In genomic region chr4:108620101-108620932, GRCh38 we compare ENCODE assay signal across 1 cellular context.
A peak's percentile ranks its signal among the peaks of the same experiment; 100 is the strongest.
TF ChIP-seq lines count a peak whose summit lies in the region.

TSS of gene RPL34 (plus strand) at chr4:108620576. CDS start at chr4:108621960, 1,384 bp downstream.

TF ChIP-seq in K562, 482 proteins besides CTCF, POLR2A, EP300 and RAD21 (continued from another document and continues in another):
- TF ChIP-seq GATAD2A (IDR thresholded peaks at IDR 0.05) (no peak), SMARCA5 (IDR thresholded peaks at IDR 0.05) (no peak), TFAM (CRISPR knock-in tag; conservative IDR thresholded peaks at IDR 0.05) (no peak), BDP1 (IDR thresholded peaks at IDR 0.05; ENCODE audit: insufficient read depth, insufficient read length) (no peak), DACH1 (IDR thresholded peaks at IDR 0.05; ENCODE audit: partially characterized antibody) (no peak), NUFIP1 (IDR thresholded peaks at IDR 0.05; ENCODE audit: partially characterized antibody) (no peak), ZNF174 (CRISPR knock-in tag; IDR thresholded peaks at IDR 0.05) (no peak), LEF1 (IDR thresholded peaks at IDR 0.05) (peak; percentile 79), CHD1 (IDR thresholded peaks at IDR 0.05; ENCODE audit: low read length) (no peak), HOXB6 (CRISPR knock-in tag; IDR thresholded peaks at IDR 0.05; ENCODE audit: borderline replicate concordance) (no peak), ETV5 (CRISPR knock-in tag; IDR thresholded peaks at IDR 0.05; ENCODE audit: low read depth) (0 out of 2 replicates have a peak, but pooled peaks have one; percentile 22), KDM2B (CRISPR knock-in tag; IDR thresholded peaks at IDR 0.05) (no peak), TFAP4 (CRISPR knock-in tag; IDR thresholded peaks at IDR 0.05; ENCODE audit: borderline replicate concordance) (peak; percentile 33; the same call in 1 of the 2 replicates), TCF15 (CRISPR knock-in tag; IDR thresholded peaks at IDR 0.05) (no peak), ZNF668 (CRISPR knock-in tag; IDR thresholded peaks at IDR 0.05) (no peak), ZNF212 (CRISPR knock-in tag; IDR thresholded peaks at IDR 0.05) (no peak), ZNF696 (CRISPR knock-in tag; conservative IDR thresholded peaks at IDR 0.05) (no peak), ZNF644 (tag; IDR thresholded peaks at IDR 0.05; ENCODE audit: low read depth) (no peak), ATF6 (CRISPR knock-in tag; IDR thresholded peaks at IDR 0.05) (no peak), ZNF586 (CRISPR knock-in tag; conservative IDR thresholded peaks at IDR 0.05) (no peak), ARID1B (IDR thresholded peaks at IDR 0.05) (no peak; the same call in 1 of the 2 replicates), ZNF197 (CRISPR knock-in tag; IDR thresholded peaks at IDR 0.05; ENCODE audit: low read depth) (no peak), DDX20 (tag; IDR thresholded peaks at IDR 0.05; ENCODE audit: low read depth) (no peak), ZNF609 (CRISPR knock-in tag; IDR thresholded peaks at IDR 0.05; ENCODE audit: borderline replicate concordance) (no peak), ZNF165 (CRISPR knock-in tag; IDR thresholded peaks at IDR 0.05; ENCODE audit: borderline replicate concordance) (no peak), ZNF146 (CRISPR knock-in tag; IDR thresholded peaks at IDR 0.05; ENCODE audit: unreplicated experiment) (no peak), ZNF311 (CRISPR knock-in tag; IDR thresholded peaks at IDR 0.05) (no peak), CBFA2T2 (conservative IDR thresholded peaks at IDR 0.05) (no peak), FOXJ3 (CRISPR knock-in tag; IDR thresholded peaks at IDR 0.05) (no peak), ZNF699 (CRISPR knock-in tag; IDR thresholded peaks at IDR 0.05; ENCODE audit: insufficient replicate concordance) (no peak), HINFP (tag; conservative IDR thresholded peaks at IDR 0.05; ENCODE audit: low read depth) (no peak), CC2D1A (IDR thresholded peaks at IDR 0.05) (no peak; the same call in 1 of the 2 replicates), SMARCB1 (IDR thresholded peaks at IDR 0.05; ENCODE audit: insufficient read length, low read depth) (no peak), FOXK1 (CRISPR knock-in tag; IDR thresholded peaks at IDR 0.05; ENCODE audit: borderline replicate concordance) (peak; percentile 51; the same call in 1 of the 2 replicates), NFIC (IDR thresholded peaks at IDR 0.05) (peak; percentile 48; the same call in 1 of the 2 replicates), CREM (IDR thresholded peaks at IDR 0.05; ENCODE audit: low read depth) (peak; percentile 98), CBX2 (IDR thresholded peaks at IDR 0.05; ENCODE audit: insufficient read depth, low read length, poor library complexity, severe bottlenecking) (no peak), ELF4 (CRISPR knock-in tag; IDR thresholded peaks at IDR 0.05) (peak; percentile 53), ZNF77 (CRISPR knock-in tag; IDR thresholded peaks at IDR 0.05) (no peak), PHF21A (IDR thresholded peaks at IDR 0.05; ENCODE audit: borderline replicate concordance, low read depth) (no peak), PHTF2 (CRISPR knock-in tag; IDR thresholded peaks at IDR 0.05) (peak; percentile 11; the same call in 1 of the 2 replicates), THRAP3 (IDR thresholded peaks at IDR 0.05; ENCODE audit: borderline replicate concordance) (no peak), HDAC3 (IDR thresholded peaks at IDR 0.05; ENCODE audit: borderline replicate concordance, partially characterized antibody) (no peak), PHB (CRISPR knock-in tag; IDR thresholded peaks at IDR 0.05) (no peak), CAMTA2 (CRISPR knock-in tag; conservative IDR thresholded peaks at IDR 0.05) (no peak), SOX6 (IDR thresholded peaks at IDR 0.05) (peak; percentile 37; the same call in 1 of the 2 replicates), KLF6 (CRISPR knock-in tag; IDR thresholded peaks at IDR 0.05; ENCODE audit: borderline replicate concordance) (no peak), AFF1 (IDR thresholded peaks at IDR 0.05; ENCODE audit: low read depth in 1 of 2, partially characterized antibody in 2 of 2) (peak; percentile 64 to 66), KDM4B (IDR thresholded peaks at IDR 0.05; ENCODE audit: borderline replicate concordance in 2 of 2, low read depth in 1 of 2) (no peak), ERF (CRISPR knock-in tag; IDR thresholded peaks at IDR 0.05) (no peak), ARHGAP35 (IDR thresholded peaks at IDR 0.05; ENCODE audit: partially characterized antibody) (no peak), ZFP30 (CRISPR knock-in tag; IDR thresholded peaks at IDR 0.05; ENCODE audit: borderline replicate concordance) (no peak), ATF7 (IDR thresholded peaks at IDR 0.05) (peak; percentile 84), ZC3H4 (CRISPR knock-in tag; IDR thresholded peaks at IDR 0.05; ENCODE audit: borderline replicate concordance) (no peak), ZNF316 (IDR thresholded peaks at IDR 0.05) (no peak), ARID4B (CRISPR knock-in tag; IDR thresholded peaks at IDR 0.05) (peak; percentile 69), KHSRP (IDR thresholded peaks at IDR 0.05) (no peak), ZNF232 (CRISPR knock-in tag; IDR thresholded peaks at IDR 0.05) (no peak), ZKSCAN8 (CRISPR knock-in tag; IDR thresholded peaks at IDR 0.05) (no peak), ZNF589 (CRISPR knock-in tag; IDR thresholded peaks at IDR 0.05; ENCODE audit: low read depth) (no peak)
